In the genomic region with DNA sequence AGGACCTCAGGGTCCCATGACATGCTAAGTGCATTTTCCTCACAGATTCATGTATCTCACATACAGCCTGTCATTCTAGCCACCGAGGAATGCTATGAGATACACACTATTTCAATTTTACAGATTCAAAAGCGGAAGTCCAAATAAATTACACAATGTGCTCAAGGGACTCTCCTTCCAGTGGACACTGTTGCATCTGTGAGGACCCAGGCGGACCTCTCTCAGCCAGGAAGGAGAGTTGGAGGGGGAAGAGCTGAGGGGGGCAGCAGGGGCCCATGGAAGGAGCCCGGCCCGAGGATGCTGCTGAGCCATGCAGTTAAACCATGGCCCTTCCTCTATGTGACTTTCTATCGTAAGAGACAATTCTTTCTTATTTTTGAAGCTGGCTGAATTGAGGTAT, we compare ENCODE assay signal across 21 cellular contexts.
DNase-seq lines count a peak whose midpoint lies in the region; ATAC-seq, FAIRE-seq and TF ChIP-seq lines count a peak whose summit lies in the region.
"Had no signal": no experiment of that assay in that cellular context is flagged by ENCODE, and none has a peak within 500 bp of the region (broad histone marks: within the 10 kb centered on the region; RNA-seq: fewer than 3 reads in every experiment).

No MANE protein-coding gene starts in this region.

- peak in 1 of 7 experiments; percentile 35 for DNase-seq in CD8-positive, alpha-beta T cell
- DNase-seq in kidney (peak; percentile 37), caudate nucleus (lab: John Stamatoyannopoulos, UW) (no peak), nucleus accumbens (lab: John Stamatoyannopoulos, UW) (no peak), OCI-LY7 (ENCODE audit: low spot score) (no peak)
- DNase-seq: activated naive CD4-positive, alpha-beta T cell treated with anti-CD3 and anti-CD28 coated beads for 36 hours; activated T-cell treated with anti-CD3 and anti-CD28 coated beads for 4 hours; NCI-H1105 treated with DMSO at 0.1 percent for 48 hours; NCI-H69; right lobe of liver; stimulated activated CD4-positive, alpha-beta T cell treated with anti-CD3 and anti-CD28 coated beads, Interleukin-2, amount 100 ng/mL, for 24 hours; upper lobe of right lung had no signal

- H3K27ac Mint-ChIP-seq in CD8-positive, alpha-beta T cell, result peak overlapping the region; percentile 49
- H3K27ac Mint-ChIP-seq: activated naive CD4-positive, alpha-beta T cell treated with anti-CD3 and anti-CD28 coated beads for 36 hours; dendritic cell treated with granulocyte-macrophage colony-stimulating factor and Interleukin-4, amounts not matched to agents 40 ng/mL and 50 ng/mL, for 4 days had no signal

- H3K27me3 Mint-ChIP-seq in CD8-positive, alpha-beta T cell (ENCODE audit: low read depth), result no peaks in the 10 kb centered on the region
- H3K27me3 Mint-ChIP-seq: dendritic cell treated with granulocyte-macrophage colony-stimulating factor and Interleukin-4, amounts not matched to agents 40 ng/mL and 50 ng/mL, for 4 days had no signal

- H3K4me3 ChIP-seq in ACC112 (ENCODE audit: low read depth, low read length) (no peak overlapping the region), WI38 (ENCODE audit: low read depth, low read length) (peak overlapping the region; percentile 30), kidney (ENCODE audit: low read length in 2 of 2) (no peak overlapping the region), OCI-LY7 (ENCODE audit: low read depth, low read length, poor library complexity, severe bottlenecking) (no peak overlapping the region)
- H3K4me3 ChIP-seq in CD8-positive, alpha-beta T cell (ENCODE audit: low read depth, low read length), result no peak overlapping the region
- H3K4me3 ChIP-seq: K562, left lung, right lobe of liver, upper lobe of right lung had no signal

- POLR2A ChIA-PET in CD8-positive, alpha-beta T cell (lab: Charles Lee), result interaction anchor here (2.9 kb wide), 1 partner anchor 9 kb away, joined by 9 read pairs; no protein-coding TSS in a partner anchor
- POLR2A ChIA-PET in OCI-LY7 (lab: Charles Lee), result no interaction called here

- H3K9me3 Mint-ChIP-seq in CD8-positive, alpha-beta T cell, result no peaks in the 10 kb centered on the region
- H3K9me3 Mint-ChIP-seq: activated naive CD4-positive, alpha-beta T cell treated with anti-CD3 and anti-CD28 coated beads for 36 hours; dendritic cell treated with granulocyte-macrophage colony-stimulating factor and Interleukin-4, amounts not matched to agents 40 ng/mL and 50 ng/mL, for 4 days had no signal

- H2AFZ ChIP-seq in ACC112 (ENCODE audit: low read length, unreplicated experiment) (no peak overlapping the region), OCI-LY7 (ENCODE audit: low read length) (no peak overlapping the region)

- no peaks in the 10 kb centered on the region for H3K9me2 ChIP-seq in OCI-LY7 (ENCODE audit: insufficient read depth, low read length)

- intact Hi-C loops in CD8-positive, alpha-beta T cell (cut with DNase I, micrococcal nuclease), result loop anchor here in 1 of 2 experiments (5.0 kb wide), 1 partner anchor 54 kb away; no protein-coding TSS in a partner anchor
- intact Hi-C loops in kidney (cut with DNase I), result no loop called here
- intact Hi-C loops in OCI-LY7 (cut with micrococcal nuclease; ENCODE audit: unreplicated experiment), result no loop called here

- H3K27ac ChIP-seq in ACC112 (ENCODE audit: low read depth, low read length), result peak overlapping the region; percentile 8; the same call in 1 of the 2 replicates
- H3K27ac ChIP-seq in CD8-positive, alpha-beta T cell (ENCODE audit: low read depth, low read length), result no peak overlapping the region
- no peak overlapping the region for H3K27ac ChIP-seq in kidney (ENCODE audit: low read depth in 2 of 2, low read length in 2 of 2)
- H3K27ac ChIP-seq in caudate nucleus (ENCODE audit: low read depth, low read length), result no peak overlapping the region
- no peak overlapping the region for H3K27ac ChIP-seq in OCI-LY7 (ENCODE audit: low read depth, low read length, poor library complexity, severe bottlenecking)
- H3K27ac ChIP-seq: left lung, right lobe of liver, upper lobe of right lung had no signal

- no peak for ATAC-seq in CD8-positive, alpha-beta T cell
- no peak for ATAC-seq in HG03196 (IDR thresholded peaks at IDR 0.05; ENCODE audit: unreplicated experiment)
- ATAC-seq: HCT116, K562, left lung, Panc1, upper lobe of right lung had no signal

- H3K27me3 ChIP-seq in ACC112 (ENCODE audit: insufficient read depth, low read length), result no peaks in the 10 kb centered on the region
- no peaks in the 10 kb centered on the region for H3K27me3 ChIP-seq in CD8-positive, alpha-beta T cell (ENCODE audit: insufficient read depth, low read length)
- H3K27me3 ChIP-seq: left lung, right lobe of liver, upper lobe of right lung had no signal

- CTCF ChIA-PET in CD8-positive, alpha-beta T cell (lab: Charles Lee), result interaction anchor here (0.8 to 1.4 kb wide), 2 partner anchors 63 kb away, joined by 3 read pairs; no protein-coding TSS in a partner anchor
- CTCF ChIA-PET in OCI-LY7 (lab: Charles Lee; ENCODE audit: unreplicated experiment), result no interaction called here

- H3K79me2 ChIP-seq in ACC112 (ENCODE audit: control insufficient read depth, insufficient read depth, low read length, unreplicated experiment) (no peaks in the 10 kb centered on the region), OCI-LY7 (ENCODE audit: insufficient read depth, low read depth, low read length) (no peaks in the 10 kb centered on the region)

- no TSS peak for BruUV-seq in OCI-LY7 (replicated peaks; lab: Mats Ljungman, UMichigan)

- H3K4me1 Mint-ChIP-seq in CD8-positive, alpha-beta T cell (ENCODE audit: low read depth), result peaks cover 84% of the 10 kb centered on the region

- H3K4me2 ChIP-seq in OCI-LY7 (ENCODE audit: low read length), result no peak overlapping the region

- H4K20me1 ChIP-seq in OCI-LY7 (ENCODE audit: insufficient read depth, low read length), result no peaks in the 10 kb centered on the region

- H3K36me3 Mint-ChIP-seq in CD8-positive, alpha-beta T cell, result peaks cover 47% of the 10 kb centered on the region

- TF ChIP-seq CTCF in CD8-positive, alpha-beta T cell (IDR thresholded peaks at IDR 0.05), result no peak
- TF ChIP-seq CTCF in WI38 (IDR thresholded peaks at IDR 0.05; ENCODE audit: low read depth, low read length) (no peak), kidney (IDR thresholded peaks at IDR 0.05; ENCODE audit: borderline replicate concordance, extremely low read depth, insufficient read depth) (no peak), OCI-LY7 (conservative IDR thresholded peaks at IDR 0.05; ENCODE audit: low read length) (no peak)

- H3K9ac ChIP-seq in kidney (ENCODE audit: low read length in 2 of 2), result no peak overlapping the region

- no peaks in the 10 kb centered on the region for H3K9me3 ChIP-seq in CD8-positive, alpha-beta T cell (ENCODE audit: low read length)
- H3K9me3 ChIP-seq in kidney (ENCODE audit: control insufficient read depth in 1 of 2, low read length in 2 of 2) (no peaks in the 10 kb centered on the region), OCI-LY7 (ENCODE audit: low read length) (no peaks in the 10 kb centered on the region)
- H3K9me3 ChIP-seq: left lung, right lobe of liver, upper lobe of right lung had no signal

- peaks cover 4% of the 10 kb centered on the region for H3K4me1 ChIP-seq in ACC112 (ENCODE audit: control insufficient read depth, insufficient read depth, low read length, unreplicated experiment)
- H3K4me1 ChIP-seq in CD8-positive, alpha-beta T cell (ENCODE audit: insufficient read depth, low read length), result peaks cover 54% of the 10 kb centered on the region
- H3K4me1 ChIP-seq in kidney (ENCODE audit: control insufficient read depth in 1 of 2, insufficient read depth in 1 of 2, low read depth in 1 of 2, low read length in 2 of 2), result no peaks in the 10 kb centered on the region
- H3K4me1 ChIP-seq in OCI-LY7 (ENCODE audit: insufficient read depth, low read length, poor library complexity, severe bottlenecking), result no peaks in the 10 kb centered on the region
- H3K4me1 ChIP-seq: left lung, right lobe of liver, upper lobe of right lung had no signal

- FAIRE-seq in kidney (lab: Jason Lieb, UNC), result no peak
- FAIRE-seq: GM19239 had no signal

- H3K4me3 Mint-ChIP-seq in CD8-positive, alpha-beta T cell, result no peak overlapping the region
- H3K4me3 Mint-ChIP-seq: activated naive CD4-positive, alpha-beta T cell treated with anti-CD3 and anti-CD28 coated beads for 36 hours; dendritic cell treated with granulocyte-macrophage colony-stimulating factor and Interleukin-4, amounts not matched to agents 40 ng/mL and 50 ng/mL, for 4 days had no signal

- no peaks in the 10 kb centered on the region for H3K36me3 ChIP-seq in ACC112 (ENCODE audit: insufficient read depth, low read length)
- H3K36me3 ChIP-seq in CD8-positive, alpha-beta T cell (ENCODE audit: insufficient read depth, low read length), result no peaks in the 10 kb centered on the region
- no peaks in the 10 kb centered on the region for H3K36me3 ChIP-seq in kidney (ENCODE audit: control insufficient read depth in 1 of 2, insufficient read depth in 2 of 2, low read length in 2 of 2)
- peaks cover 33% of the 10 kb centered on the region for H3K36me3 ChIP-seq in OCI-LY7 (ENCODE audit: insufficient read depth, low read length)
- H3K36me3 ChIP-seq: right lobe of liver, upper lobe of right lung had no signal
